In the genomic region with DNA sequence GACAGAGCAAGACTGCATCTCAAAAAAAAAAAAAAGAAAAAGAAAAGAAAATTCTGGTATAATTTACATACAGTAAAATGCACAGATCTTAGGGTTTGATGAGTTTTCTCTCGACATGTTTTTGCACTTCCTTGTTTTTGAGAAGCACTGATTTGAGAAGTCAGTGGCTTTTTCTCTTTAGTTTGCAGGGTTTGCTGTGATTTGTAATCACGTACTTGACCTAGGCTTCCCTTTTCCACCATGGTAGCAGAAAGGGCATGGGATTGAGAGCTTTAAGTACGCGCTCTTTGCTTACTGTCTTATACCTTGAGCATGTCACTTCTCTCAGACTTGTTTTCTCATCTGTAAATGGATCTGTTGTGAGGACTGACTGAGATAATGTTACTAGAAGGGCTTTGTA, we compare ENCODE assay signal across 1 cellular context.
TF ChIP-seq lines count a peak whose summit lies in the region.

No MANE protein-coding gene starts in this region.

TF ChIP-seq in GM23338, 12 proteins besides CTCF, POLR2A, EP300 and RAD21:
- TF ChIP-seq ETS1 (IDR thresholded peaks at IDR 0.05) (no peak), EZH2 (IDR thresholded peaks at IDR 0.05; ENCODE audit: low read depth, unreplicated experiment) (no peak), JUNB (IDR thresholded peaks at IDR 0.05; ENCODE audit: unreplicated experiment) (no peak), CREB1 (CRISPR knock-in tag; IDR thresholded peaks at IDR 0.05; ENCODE audit: low read depth) (no peak), POLR2AphosphoS5 (IDR thresholded peaks at IDR 0.05; ENCODE audit: low read depth) (no peak), ZNF114 (CRISPR knock-in tag; IDR thresholded peaks at IDR 0.05) (no peak), EZH2phosphoT487 (IDR thresholded peaks at IDR 0.05; ENCODE audit: unreplicated experiment) (no peak), NANOG (IDR thresholded peaks at IDR 0.05; ENCODE audit: borderline replicate concordance) (no peak), STAT1 (IDR thresholded peaks at IDR 0.05; ENCODE audit: unreplicated experiment) (no peak), ZNF331 (CRISPR knock-in tag; IDR thresholded peaks at IDR 0.05; ENCODE audit: low read depth) (no peak)
- TF ChIP-seq, protein P1, sequence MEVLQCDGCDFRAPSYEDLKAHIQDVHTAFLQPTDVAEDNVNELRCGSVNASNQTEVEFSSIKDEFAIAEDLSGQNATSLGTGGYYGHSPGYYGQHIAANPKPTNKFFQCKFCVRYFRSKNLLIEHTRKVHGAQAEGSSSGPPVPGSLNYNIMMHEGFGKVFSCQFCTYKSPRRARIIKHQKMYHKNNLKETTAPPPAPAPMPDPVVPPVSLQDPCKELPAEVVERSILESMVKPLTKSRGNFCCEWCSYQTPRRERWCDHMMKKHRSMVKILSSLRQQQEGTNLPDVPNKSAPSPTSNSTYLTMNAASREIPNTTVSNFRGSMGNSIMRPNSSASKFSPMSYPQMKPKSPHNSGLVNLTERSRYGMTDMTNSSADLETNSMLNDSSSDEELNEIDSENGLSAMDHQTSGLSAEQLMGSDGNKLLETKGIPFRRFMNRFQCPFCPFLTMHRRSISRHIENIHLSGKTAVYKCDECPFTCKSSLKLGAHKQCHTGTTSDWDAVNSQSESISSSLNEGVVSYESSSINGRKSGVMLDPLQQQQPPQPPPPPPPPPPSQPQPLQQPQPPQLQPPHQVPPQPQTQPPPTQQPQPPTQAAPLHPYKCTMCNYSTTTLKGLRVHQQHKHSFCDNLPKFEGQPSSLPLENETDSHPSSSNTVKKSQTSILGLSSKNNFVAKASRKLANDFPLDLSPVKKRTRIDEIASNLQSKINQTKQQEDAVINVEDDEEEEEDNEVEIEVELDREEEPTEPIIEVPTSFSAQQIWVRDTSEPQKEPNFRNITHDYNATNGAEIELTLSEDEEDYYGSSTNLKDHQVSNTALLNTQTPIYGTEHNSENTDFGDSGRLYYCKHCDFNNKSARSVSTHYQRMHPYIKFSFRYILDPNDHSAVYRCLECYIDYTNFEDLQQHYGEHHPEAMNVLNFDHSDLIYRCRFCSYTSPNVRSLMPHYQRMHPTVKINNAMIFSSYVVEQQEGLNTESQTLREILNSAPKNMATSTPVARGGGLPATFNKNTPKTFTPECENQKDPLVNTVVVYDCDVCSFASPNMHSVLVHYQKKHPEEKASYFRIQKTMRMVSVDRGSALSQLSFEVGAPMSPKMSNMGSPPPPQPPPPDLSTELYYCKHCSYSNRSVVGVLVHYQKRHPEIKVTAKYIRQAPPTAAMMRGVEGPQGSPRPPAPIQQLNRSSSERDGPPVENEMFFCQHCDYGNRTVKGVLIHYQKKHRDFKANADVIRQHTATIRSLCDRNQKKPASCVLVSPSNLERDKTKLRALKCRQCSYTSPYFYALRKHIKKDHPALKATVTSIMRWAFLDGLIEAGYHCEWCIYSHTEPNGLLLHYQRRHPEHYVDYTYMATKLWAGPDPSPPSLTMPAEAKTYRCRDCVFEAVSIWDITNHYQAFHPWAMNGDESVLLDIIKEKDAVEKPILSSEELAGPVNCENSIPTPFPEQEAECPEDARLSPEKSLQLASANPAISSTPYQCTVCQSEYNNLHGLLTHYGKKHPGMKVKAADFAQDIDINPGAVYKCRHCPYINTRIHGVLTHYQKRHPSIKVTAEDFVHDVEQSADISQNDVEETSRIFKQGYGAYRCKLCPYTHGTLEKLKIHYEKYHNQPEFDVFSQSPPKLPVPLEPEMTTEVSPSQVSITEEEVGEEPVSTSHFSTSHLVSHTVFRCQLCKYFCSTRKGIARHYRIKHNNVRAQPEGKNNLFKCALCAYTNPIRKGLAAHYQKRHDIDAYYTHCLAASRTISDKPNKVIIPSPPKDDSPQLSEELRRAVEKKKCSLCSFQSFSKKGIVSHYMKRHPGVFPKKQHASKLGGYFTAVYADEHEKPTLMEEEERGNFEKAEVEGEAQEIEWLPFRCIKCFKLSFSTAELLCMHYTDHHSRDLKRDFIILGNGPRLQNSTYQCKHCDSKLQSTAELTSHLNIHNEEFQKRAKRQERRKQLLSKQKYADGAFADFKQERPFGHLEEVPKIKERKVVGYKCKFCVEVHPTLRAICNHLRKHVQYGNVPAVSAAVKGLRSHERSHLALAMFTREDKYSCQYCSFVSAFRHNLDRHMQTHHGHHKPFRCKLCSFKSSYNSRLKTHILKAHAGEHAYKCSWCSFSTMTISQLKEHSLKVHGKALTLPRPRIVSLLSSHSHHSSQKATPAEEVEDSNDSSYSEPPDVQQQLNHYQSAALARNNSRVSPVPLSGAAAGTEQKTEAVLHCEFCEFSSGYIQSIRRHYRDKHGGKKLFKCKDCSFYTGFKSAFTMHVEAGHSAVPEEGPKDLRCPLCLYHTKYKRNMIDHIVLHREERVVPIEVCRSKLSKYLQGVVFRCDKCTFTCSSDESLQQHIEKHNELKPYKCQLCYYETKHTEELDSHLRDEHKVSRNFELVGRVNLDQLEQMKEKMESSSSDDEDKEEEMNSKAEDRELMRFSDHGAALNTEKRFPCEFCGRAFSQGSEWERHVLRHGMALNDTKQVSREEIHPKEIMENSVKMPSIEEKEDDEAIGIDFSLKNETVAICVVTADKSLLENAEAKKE (CRISPR knock-in tag; IDR thresholded peaks at IDR 0.05) = no peak
- TF ChIP-seq, protein P2, sequence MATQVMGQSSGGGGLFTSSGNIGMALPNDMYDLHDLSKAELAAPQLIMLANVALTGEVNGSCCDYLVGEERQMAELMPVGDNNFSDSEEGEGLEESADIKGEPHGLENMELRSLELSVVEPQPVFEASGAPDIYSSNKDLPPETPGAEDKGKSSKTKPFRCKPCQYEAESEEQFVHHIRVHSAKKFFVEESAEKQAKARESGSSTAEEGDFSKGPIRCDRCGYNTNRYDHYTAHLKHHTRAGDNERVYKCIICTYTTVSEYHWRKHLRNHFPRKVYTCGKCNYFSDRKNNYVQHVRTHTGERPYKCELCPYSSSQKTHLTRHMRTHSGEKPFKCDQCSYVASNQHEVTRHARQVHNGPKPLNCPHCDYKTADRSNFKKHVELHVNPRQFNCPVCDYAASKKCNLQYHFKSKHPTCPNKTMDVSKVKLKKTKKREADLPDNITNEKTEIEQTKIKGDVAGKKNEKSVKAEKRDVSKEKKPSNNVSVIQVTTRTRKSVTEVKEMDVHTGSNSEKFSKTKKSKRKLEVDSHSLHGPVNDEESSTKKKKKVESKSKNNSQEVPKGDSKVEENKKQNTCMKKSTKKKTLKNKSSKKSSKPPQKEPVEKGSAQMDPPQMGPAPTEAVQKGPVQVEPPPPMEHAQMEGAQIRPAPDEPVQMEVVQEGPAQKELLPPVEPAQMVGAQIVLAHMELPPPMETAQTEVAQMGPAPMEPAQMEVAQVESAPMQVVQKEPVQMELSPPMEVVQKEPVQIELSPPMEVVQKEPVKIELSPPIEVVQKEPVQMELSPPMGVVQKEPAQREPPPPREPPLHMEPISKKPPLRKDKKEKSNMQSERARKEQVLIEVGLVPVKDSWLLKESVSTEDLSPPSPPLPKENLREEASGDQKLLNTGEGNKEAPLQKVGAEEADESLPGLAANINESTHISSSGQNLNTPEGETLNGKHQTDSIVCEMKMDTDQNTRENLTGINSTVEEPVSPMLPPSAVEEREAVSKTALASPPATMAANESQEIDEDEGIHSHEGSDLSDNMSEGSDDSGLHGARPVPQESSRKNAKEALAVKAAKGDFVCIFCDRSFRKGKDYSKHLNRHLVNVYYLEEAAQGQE (IDR thresholded peaks at IDR 0.05; ENCODE audit: unreplicated experiment) = no peak
